9 cellular contexts compared by ENCODE assay signal in the genomic region with DNA sequence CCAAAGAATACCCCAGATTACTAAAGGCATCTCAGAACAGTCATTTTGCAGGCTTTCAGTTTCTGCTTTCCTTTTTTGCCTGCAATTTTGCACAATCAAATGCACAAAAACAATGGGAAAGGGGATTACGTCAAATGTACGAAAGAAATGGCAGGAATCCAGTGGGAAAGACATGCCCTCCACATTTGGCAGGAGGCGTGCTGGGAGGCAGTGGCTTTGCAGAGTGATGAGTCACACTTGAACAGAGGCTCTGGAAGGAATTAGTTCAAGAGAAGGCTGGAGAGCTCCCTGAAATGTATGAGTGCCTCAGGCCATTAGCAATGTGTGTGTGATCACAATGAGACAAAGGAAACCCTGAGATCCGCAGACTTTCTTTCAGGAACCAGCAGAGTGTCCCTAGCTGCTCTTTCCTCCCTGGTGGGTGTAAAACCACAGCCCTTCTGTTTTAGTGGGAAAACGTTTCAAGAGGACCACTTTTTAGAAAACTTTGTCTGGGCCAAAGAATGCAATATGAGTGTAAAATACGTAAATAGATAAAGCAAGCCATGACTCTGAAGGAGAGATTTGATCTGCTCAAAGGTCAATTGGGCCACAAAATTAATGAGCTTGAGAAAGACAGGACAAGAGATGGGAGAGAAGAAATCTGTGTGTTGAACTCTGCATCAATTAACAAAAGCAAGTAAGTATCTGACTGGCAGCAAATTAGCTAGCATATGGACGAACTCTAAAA.
DNase-seq lines count a peak whose midpoint lies in the region; ATAC-seq and TF ChIP-seq lines count a peak whose summit lies in the region.
"Had no signal": no experiment of that assay in that cellular context is flagged by ENCODE, and none has a peak within 500 bp of the region (broad histone marks: within the 10 kb centered on the region; RNA-seq: fewer than 3 reads in every experiment).

No MANE protein-coding gene starts in this region.

- H4K5ac ChIP-seq in IMR-90 (ENCODE audit: low read depth, low read length), result no peak overlapping the region

- H3K27me3 ChIP-seq in A673 (replicated peaks; ENCODE audit: insufficient read depth, low read depth, low read length, poor library complexity) (no peaks in the 10 kb centered on the region), IMR-90 (ENCODE audit: control insufficient read depth, insufficient read depth, low read length) (no peaks in the 10 kb centered on the region), neuronal stem cell (ENCODE audit: control insufficient read depth in 3 of 3, insufficient read depth in 3 of 3, low read depth in 1 of 3, low read length in 3 of 3) (no peaks in the 10 kb centered on the region)
- H3K27me3 ChIP-seq in effector memory CD4-positive, alpha-beta T cell (replicated peaks; ENCODE audit: control insufficient read depth, insufficient read depth, low read length, poor library complexity, severe bottlenecking), result no peaks in the 10 kb centered on the region

- H3K4ac ChIP-seq in IMR-90 (ENCODE audit: low read depth, low read length) (peak overlapping the region; percentile 38; the same call in 1 of the 2 replicates), neuronal stem cell (ENCODE audit: low read length) (no peak overlapping the region)

- TF ChIP-seq CTCF in A673 (conservative IDR thresholded peaks at IDR 0.05; ENCODE audit: low read depth, low read length) (no peak), IMR-90 (conservative IDR thresholded peaks at IDR 0.05; ENCODE audit: low read depth, low read length) (no peak)

- ATAC-seq in IMR-90 (ENCODE audit: low read depth) (peak; percentile 99), SK-N-SH treated with all-trans-retinoic acid at 6 μM for 48 hours (peak; percentile 100), GM21447 (IDR thresholded peaks at IDR 0.05; ENCODE audit: unreplicated experiment) (no peak)

- WGBS in IMR-90 (ENCODE audit: extremely low coverage in 2 of 2, insufficient read length in 1 of 2), 2 experiments, result 5% methylated on average over 4 of the region's 7 CpGs; no CpG with 5 or more reads in 1 of the 2 experiments
- WGBS in neuronal stem cell (ENCODE audit: extremely low coverage in 2 of 2, insufficient read length in 2 of 2, insufficient replicate concordance in 1 of 2), 2 donors, result no CpG with 5 or more reads among the region's 7 CpGs

- DNase-seq in A673 (ENCODE audit: low spot score) (peak; percentile 98), IMR-90 (peak; percentile 98), foreskin melanocyte (peak; percentile 99), neuronal stem cell (ENCODE audit: low spot score) (peak; percentile 96)
- no peak for DNase-seq in effector memory CD4-positive, alpha-beta T cell
- no peak for DNase-seq in stimulated activated CD4-positive, alpha-beta T cell treated with anti-CD3 and anti-CD28 coated beads, Interleukin-15, amount 100 ng/mL, for 24 hours
- DNase-seq: CD4-positive, CD25-positive, alpha-beta regulatory T cell had no signal

- H4K20me1 ChIP-seq in IMR-90 (ENCODE audit: insufficient read depth, low read length), result no peaks in the 10 kb centered on the region

- H2AFZ ChIP-seq in IMR-90 (replicated peaks; ENCODE audit: low read length, poor library complexity), result peak overlapping the region; percentile 35
- peak overlapping the region; percentile 87 for H2AFZ ChIP-seq in neuronal stem cell (ENCODE audit: low read length)

- H3K36me3 ChIP-seq in A673 (ENCODE audit: insufficient read depth, low read length, poor library complexity, severe bottlenecking), result no peaks in the 10 kb centered on the region
- no peaks in the 10 kb centered on the region for H3K36me3 ChIP-seq in IMR-90 (ENCODE audit: control insufficient read depth, insufficient read depth, low read length)
- H3K36me3 ChIP-seq in neuronal stem cell (replicated peaks in 1 of 2; ENCODE audit: control insufficient read depth in 2 of 2, insufficient read depth in 2 of 2, low read length in 2 of 2), result no peaks in the 10 kb centered on the region
- no peaks in the 10 kb centered on the region for H3K36me3 ChIP-seq in effector memory CD4-positive, alpha-beta T cell (ENCODE audit: control insufficient read depth, insufficient read depth, low read length)

- CTCF ChIA-PET in A673 (lab: Charles Lee) (interaction anchor here (0.6 kb wide), 1 partner anchor 14 kb away, joined by 3 read pairs; no protein-coding TSS in a partner anchor), IMR-90 (lab: Yijun Ruan, JAX) (no interaction called here)

- H3K23ac ChIP-seq in IMR-90 (ENCODE audit: low read depth, low read length) (0 out of 2 replicates have a peak overlapping the region, but pooled peaks have one; percentile 46), neuronal stem cell (ENCODE audit: low read depth, low read length, poor library complexity) (no peak overlapping the region)

- H2BK5ac ChIP-seq in IMR-90 (ENCODE audit: low read depth, low read length, poor library complexity, severe bottlenecking) (peak overlapping the region; percentile 74), neuronal stem cell (ENCODE audit: low read length) (no peak overlapping the region)

- H4K91ac ChIP-seq in IMR-90 (ENCODE audit: insufficient read depth, low read depth, low read length) (0 out of 2 replicates have a peak overlapping the region, but pooled peaks have one; percentile 36), neuronal stem cell (ENCODE audit: low read depth, low read length, poor library complexity) (no peak overlapping the region)

- H3K4me2 ChIP-seq in IMR-90 (ENCODE audit: low read depth, low read length) (peak overlapping the region; percentile 54), neuronal stem cell (ENCODE audit: insufficient read depth, low read length, poor library complexity, severe bottlenecking) (no peak overlapping the region)

- H3K9ac ChIP-seq in IMR-90 (ENCODE audit: low read depth, low read length), result peak overlapping the region; percentile 19; the same call in 1 of the 2 replicates
- H3K9ac ChIP-seq in neuronal stem cell (ENCODE audit: low read depth, low read length, poor library complexity), result no peak overlapping the region

- dilution Hi-C loops in IMR-90 (cut with HindIII; ENCODE audit: low sequenced_read_pairs, unreplicated experiment), result no loop called here

- H3K14ac ChIP-seq in IMR-90 (replicated peaks; ENCODE audit: low read depth, low read length), result 0 out of 2 replicates have a peak overlapping the region, but pooled peaks have one; percentile 1
- no peak overlapping the region for H3K14ac ChIP-seq in neuronal stem cell (ENCODE audit: low read length)

- no peak overlapping the region for H3K4me3 ChIP-seq in A673 (ENCODE audit: low read depth, low read length, poor library complexity, severe bottlenecking)
- H3K4me3 ChIP-seq in IMR-90 (ENCODE audit: insufficient read depth, low read depth, low read length), result no peak overlapping the region
- H3K4me3 ChIP-seq in neuronal stem cell (ENCODE audit: low read length in 2 of 2), result peak overlapping the region in 1 of 2 donors; percentile 29
- no peak overlapping the region for H3K4me3 ChIP-seq in effector memory CD4-positive, alpha-beta T cell (ENCODE audit: insufficient read depth, low read depth, low read length, poor library complexity, severe bottlenecking)

- H2BK20ac ChIP-seq in IMR-90 (ENCODE audit: low read depth, low read length), result peak overlapping the region; percentile 71; the same call in 1 of the 2 replicates

- peak overlapping the region; percentile 86 for H3K27ac ChIP-seq in A673 (ENCODE audit: low read depth, low read length, poor library complexity, severe bottlenecking)
- peak overlapping the region; percentile 65; the same call in 1 of the 2 replicates for H3K27ac ChIP-seq in IMR-90 (ENCODE audit: insufficient read depth, low read length)
- H3K27ac ChIP-seq in neuronal stem cell (replicated peaks; ENCODE audit: low read length), result peak overlapping the region; percentile 89
- no peak overlapping the region for H3K27ac ChIP-seq in effector memory CD4-positive, alpha-beta T cell (ENCODE audit: insufficient read depth, low read length, poor library complexity, severe bottlenecking)

- H2BK15ac ChIP-seq in IMR-90 (ENCODE audit: low read depth, low read length) (no peak overlapping the region; the same call in 2 of the 3 replicates), neuronal stem cell (ENCODE audit: low read length) (no peak overlapping the region)

- H2AK5ac ChIP-seq in IMR-90 (ENCODE audit: low read depth, low read length) (no peak overlapping the region), neuronal stem cell (ENCODE audit: low read depth, low read length) (no peak overlapping the region)

- no peaks in the 10 kb centered on the region for H3K9me3 ChIP-seq in A673 (ENCODE audit: low read depth, low read length, poor library complexity, severe bottlenecking)
- H3K9me3 ChIP-seq in IMR-90 (ENCODE audit: control insufficient read depth, insufficient read depth, low read length), result no peaks in the 10 kb centered on the region
- peaks cover 2 to 8% of the 10 kb centered on the region in 2 donors for H3K9me3 ChIP-seq in neuronal stem cell (replicated peaks in 1 of 2; ENCODE audit: control insufficient read depth in 2 of 2, insufficient read depth in 1 of 2, low read depth in 1 of 2, low read length in 2 of 2)
- no peaks in the 10 kb centered on the region for H3K9me3 ChIP-seq in effector memory CD4-positive, alpha-beta T cell (ENCODE audit: control insufficient read depth, low read length)

- no peak for TF ChIP-seq POLR2A in IMR-90 (IDR thresholded peaks at IDR 0.05; ENCODE audit: low read depth, low read length)

- H3K18ac ChIP-seq in IMR-90 (ENCODE audit: low read depth, low read length) (peak overlapping the region; percentile 45), neuronal stem cell (ENCODE audit: low read length) (no peak overlapping the region)

- 0 out of 2 replicates have a peak, but pooled peaks cover 4% of the 10 kb centered on the region for H3K9me1 ChIP-seq in IMR-90 (ENCODE audit: insufficient read depth, low read length)

- H4K8ac ChIP-seq in IMR-90 (ENCODE audit: low read depth in 2 of 2, low read length in 2 of 2) (peak overlapping the region in 1 of 2 experiments; percentile 18; a peak in 1 of 4 replicates), neuronal stem cell (ENCODE audit: low read depth, low read length) (no peak overlapping the region)

- BruUV-seq in A673 (replicated peaks; lab: Mats Ljungman, UMichigan), result TSS peak; percentile 91
- no TSS peak for BruUV-seq in IMR-90 (replicated peaks; lab: Mats Ljungman, UMichigan)

- in situ Hi-C loops in IMR-90 (cut with MboI; ENCODE audit: low sequenced_read_pairs), result loop anchor here (10.0 to 25.0 kb wide), 2 partner anchors 301 to 468 kb away; no protein-coding TSS in a partner anchor

- H3K79me1 ChIP-seq in IMR-90 (ENCODE audit: low read depth in 1 of 2, low read length in 2 of 2), result no peaks in the 10 kb centered on the region
- H3K79me1 ChIP-seq in neuronal stem cell (ENCODE audit: low read depth, low read length), result no peaks in the 10 kb centered on the region

- H2AK9ac ChIP-seq in IMR-90 (replicated peaks; ENCODE audit: low read depth, low read length, poor library complexity), result no peak overlapping the region

- H3K4me1 ChIP-seq in A673 (ENCODE audit: insufficient read depth, low read length, poor library complexity, severe bottlenecking), result peaks cover 26% of the 10 kb centered on the region
- H3K4me1 ChIP-seq in IMR-90 (ENCODE audit: control insufficient read depth, insufficient read depth, low read length), result peaks cover 1% of the 10 kb centered on the region
- peaks cover 0 to 9% of the 10 kb centered on the region in 2 donors for H3K4me1 ChIP-seq in neuronal stem cell (ENCODE audit: control insufficient read depth in 2 of 2, insufficient read depth in 1 of 2, low read depth in 1 of 2, low read length in 2 of 2)
- no peaks in the 10 kb centered on the region for H3K4me1 ChIP-seq in effector memory CD4-positive, alpha-beta T cell (ENCODE audit: control insufficient read depth, insufficient read depth, low read length, poor library complexity, severe bottlenecking)

- no peak for TF ChIP-seq RAD21 in IMR-90 (IDR thresholded peaks at IDR 0.05; ENCODE audit: low read length)

- H2BK120ac ChIP-seq in IMR-90 (ENCODE audit: low read depth, low read length) (peak overlapping the region; percentile 66), neuronal stem cell (ENCODE audit: low read depth, low read length) (no peak overlapping the region)

- peak overlapping the region; percentile 40 for H3K56ac ChIP-seq in IMR-90 (ENCODE audit: extremely low read depth, insufficient read depth, low read length)

- intact Hi-C loops in A673 (cut with micrococcal nuclease; ENCODE audit: unreplicated experiment), result loop anchor here (5.0 to 10.0 kb wide), 3 partner anchors 91 to 298 kb away; no protein-coding TSS in a partner anchor
- intact Hi-C loops in IMR-90 (cut with micrococcal nuclease), result loop anchor here (2.0 to 5.0 kb wide), 3 partner anchors 18 to 476 kb away; no protein-coding TSS in a partner anchor

- POLR2A ChIA-PET in A673 (lab: Charles Lee; ENCODE audit: low non-redundant PET) (no interaction called here), IMR-90 (lab: Charles Lee; ENCODE audit: unreplicated experiment) (no interaction called here)

- no peak overlapping the region for H2BK12ac ChIP-seq in neuronal stem cell (ENCODE audit: low read length)

Comparison
In these comparisons a context has a peak if more than half of its experiments do, and no peak if none do; other contexts are left out.
1. DNase-seq: peak in A673 (single experiment), IMR-90 (single experiment), foreskin melanocyte (single experiment) and neuronal stem cell (single experiment); none in effector memory CD4-positive, alpha-beta T cell (0 of 3) and stimulated activated CD4-positive, alpha-beta T cell treated with anti-CD3 and anti-CD28 coated beads, Interleukin-15, amount 100 ng/mL, for 24 hours (single experiment).